In the genomic region with DNA sequence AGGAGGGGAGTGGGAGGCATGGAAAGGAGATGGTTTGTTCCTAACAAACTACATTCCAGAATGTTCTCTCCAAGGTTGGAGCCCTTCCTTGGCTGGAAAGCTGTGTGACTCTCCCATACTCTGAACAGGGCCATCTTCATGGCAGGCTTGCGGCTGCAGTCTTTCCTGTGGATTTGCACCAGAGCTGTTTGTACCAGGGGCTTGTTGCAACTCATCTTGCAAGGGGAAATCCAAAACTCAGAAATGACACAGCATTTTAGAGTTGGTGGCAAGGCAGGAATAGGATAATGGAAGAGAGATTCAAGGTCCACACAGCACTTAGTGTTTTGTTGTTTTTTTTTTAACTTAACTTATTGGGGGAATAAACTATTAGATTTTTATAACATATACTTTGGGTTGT, we compare ENCODE assay signal across 14 cellular contexts.
"Had no signal": no experiment of that assay in that cellular context is flagged by ENCODE, and none has a peak within 500 bp of the region (broad histone marks: within the 10 kb centered on the region; RNA-seq: fewer than 3 reads in every experiment).

No MANE protein-coding gene starts in this region.

- H3K27ac ChIP-seq: foreskin keratinocyte, parathyroid adenoma had no signal

- DNase-seq: activated CD4-positive, alpha-beta T cell treated with anti-CD3 and anti-CD28 coated beads, Interleukin-2, amount 10 ng/mL, durations not matched to agents 7 days and 5 days; activated CD8-positive, alpha-beta memory T cell treated with anti-CD3 and anti-CD28 coated beads, Interleukin-2, amount 50 U/mL, for 48 hours; activated naive CD8-positive, alpha-beta T cell treated with anti-CD3 and anti-CD28 coated beads for 36 hours; activated T-cell treated with anti-CD3 and anti-CD28 coated beads, Interleukin-2, amount 50 U/mL, for 72 hours; amygdala; effector memory CD4-positive, alpha-beta T cell; glutamatergic neuron; hypothalamus had no signal

- H3K27ac Mint-ChIP-seq: activated CD4-positive, alpha-beta T cell treated with anti-CD3 and anti-CD28 coated beads, Interleukin-2, amount 10 ng/mL, durations not matched to agents 7 days and 5 days; activated naive CD8-positive, alpha-beta T cell treated with anti-CD3 and anti-CD28 coated beads for 36 hours; activated T-cell treated with anti-CD3 and anti-CD28 coated beads, Interleukin-2, amount 50 U/mL, for 72 hours; brain; stimulated activated effector memory CD8-positive, alpha-beta T cell treated with anti-CD3 and anti-CD28 coated beads, Interleukin-12 subunit alpha, Interleukin-12 subunit beta, amount 100 ng/mL, for 72 hours had no signal

- H3K4me1 Mint-ChIP-seq: activated CD4-positive, alpha-beta T cell treated with anti-CD3 and anti-CD28 coated beads, Interleukin-2, amount 10 ng/mL, durations not matched to agents 7 days and 5 days; central memory CD8-positive, alpha-beta T cell; stimulated activated effector memory CD8-positive, alpha-beta T cell treated with anti-CD3 and anti-CD28 coated beads, Interleukin-12 subunit alpha, Interleukin-12 subunit beta, amount 100 ng/mL, for 72 hours had no signal

- H3K9ac ChIP-seq: parathyroid adenoma had no signal

- H3K27me3 ChIP-seq: foreskin keratinocyte had no signal

- H3K9me3 Mint-ChIP-seq: activated CD4-positive, alpha-beta T cell treated with anti-CD3 and anti-CD28 coated beads, Interleukin-2, amount 10 ng/mL, durations not matched to agents 7 days and 5 days; activated naive CD8-positive, alpha-beta T cell treated with anti-CD3 and anti-CD28 coated beads for 36 hours; activated T-cell treated with anti-CD3 and anti-CD28 coated beads, Interleukin-2, amount 50 U/mL, for 72 hours; central memory CD8-positive, alpha-beta T cell; stimulated activated effector memory CD8-positive, alpha-beta T cell treated with anti-CD3 and anti-CD28 coated beads, Interleukin-12 subunit alpha, Interleukin-12 subunit beta, amount 100 ng/mL, for 72 hours had no signal

- H3K36me3 Mint-ChIP-seq: activated naive CD8-positive, alpha-beta T cell treated with anti-CD3 and anti-CD28 coated beads for 36 hours; brain; stimulated activated effector memory CD8-positive, alpha-beta T cell treated with anti-CD3 and anti-CD28 coated beads, Interleukin-12 subunit alpha, Interleukin-12 subunit beta, amount 100 ng/mL, for 72 hours had no signal

- H3K4me1 ChIP-seq: parathyroid adenoma had no signal

- H3K79me2 ChIP-seq: parathyroid adenoma had no signal

- H2AFZ ChIP-seq: parathyroid adenoma had no signal

- FAIRE-seq: urothelium cell line had no signal

- H3K4me3 Mint-ChIP-seq: activated CD4-positive, alpha-beta T cell treated with anti-CD3 and anti-CD28 coated beads, Interleukin-2, amount 10 ng/mL, durations not matched to agents 7 days and 5 days; activated naive CD8-positive, alpha-beta T cell treated with anti-CD3 and anti-CD28 coated beads for 36 hours; activated T-cell treated with anti-CD3 and anti-CD28 coated beads, Interleukin-2, amount 50 U/mL, for 72 hours; brain; central memory CD8-positive, alpha-beta T cell; stimulated activated effector memory CD8-positive, alpha-beta T cell treated with anti-CD3 and anti-CD28 coated beads, Interleukin-12 subunit alpha, Interleukin-12 subunit beta, amount 100 ng/mL, for 72 hours had no signal
